ENCODE assay signal across 1 cellular context in genomic region chr9:128243486-128244415, GRCh38.
TF ChIP-seq lines count a peak whose summit lies in the region.

No MANE protein-coding gene starts in this region.

TF ChIP-seq in K562, 482 proteins besides CTCF, POLR2A, EP300 and RAD21 (continues in another document):
- no peak for TF ChIP-seq ZNF232 (CRISPR knock-in tag; IDR thresholded peaks at IDR 0.05)
- no peak for TF ChIP-seq ZNF584 (CRISPR knock-in tag; IDR thresholded peaks at IDR 0.05; ENCODE audit: low read depth)
- TF ChIP-seq RBM25 (IDR thresholded peaks at IDR 0.05; ENCODE audit: low read depth, low read length, severe bottlenecking): no peak
- TF ChIP-seq HMGN3 (IDR thresholded peaks at IDR 0.05; ENCODE audit: borderline replicate concordance, extremely low read depth, insufficient read length, low read depth, low read length): no peak
- no peak for TF ChIP-seq DIDO1 (tag; IDR thresholded peaks at IDR 0.05; ENCODE audit: low read depth)
- no peak for TF ChIP-seq CEBPB (tag; IDR thresholded peaks at IDR 0.05)
- no peak for TF ChIP-seq RBM15 (IDR thresholded peaks at IDR 0.05; ENCODE audit: insufficient read depth, low read length)
- TF ChIP-seq ARID3B (CRISPR knock-in tag; IDR thresholded peaks at IDR 0.05; ENCODE audit: borderline replicate concordance): no peak
- TF ChIP-seq THAP12 (CRISPR knock-in tag; IDR thresholded peaks at IDR 0.05): no peak
- TF ChIP-seq LARP7 (IDR thresholded peaks at IDR 0.05): peak; percentile 54; the same call in 1 of the 2 replicates
- 0 out of 4 replicates have a peak, but pooled peaks of 1 of the 2 experiments have one; percentile 28 for TF ChIP-seq HDAC1 (IDR thresholded peaks at IDR 0.05)
- no peak for TF ChIP-seq E2F3 (CRISPR knock-in tag; IDR thresholded peaks at IDR 0.05)
- TF ChIP-seq ZNF277 (CRISPR knock-in tag; IDR thresholded peaks at IDR 0.05; ENCODE audit: borderline replicate concordance): no peak
- no peak for TF ChIP-seq ZNF589 (CRISPR knock-in tag; IDR thresholded peaks at IDR 0.05; ENCODE audit: low read depth)
- 0 out of 2 replicates have a peak, but pooled peaks have one; percentile 38 for TF ChIP-seq HLTF (IDR thresholded peaks at IDR 0.05)
- no peak for TF ChIP-seq CXXC5 (CRISPR knock-in tag; IDR thresholded peaks at IDR 0.05)
- TF ChIP-seq SMARCE1 (IDR thresholded peaks at IDR 0.05): no peak
- TF ChIP-seq THRB (CRISPR knock-in tag; conservative IDR thresholded peaks at IDR 0.05): peak; percentile 38; the same call in 1 of the 2 replicates
- TF ChIP-seq BCLAF1 (IDR thresholded peaks at IDR 0.05; ENCODE audit: borderline replicate concordance in 1 of 2, control insufficient read depth in 1 of 2, low read depth in 2 of 2, low read length in 1 of 2): no peak; a peak in 1 of 4 replicates
- TF ChIP-seq NR3C1 (CRISPR knock-in tag; IDR thresholded peaks at IDR 0.05): no peak
- TF ChIP-seq OTX1 (CRISPR knock-in tag; IDR thresholded peaks at IDR 0.05): peak; percentile 16; the same call in 1 of the 2 replicates
- TF ChIP-seq ZNF551 (CRISPR knock-in tag; IDR thresholded peaks at IDR 0.05): no peak
- TF ChIP-seq ZNF165 (CRISPR knock-in tag; IDR thresholded peaks at IDR 0.05; ENCODE audit: borderline replicate concordance): no peak
- TF ChIP-seq NR2C1 (IDR thresholded peaks at IDR 0.05): no peak
- no peak for TF ChIP-seq NR2C1 (tag; IDR thresholded peaks at IDR 0.05)
- TF ChIP-seq SETDB1 (IDR thresholded peaks at IDR 0.05; ENCODE audit: low read length): no peak
- no peak for TF ChIP-seq TAF9B (IDR thresholded peaks at IDR 0.05; ENCODE audit: partially characterized antibody)
- TF ChIP-seq E2F1 (CRISPR knock-in tag; IDR thresholded peaks at IDR 0.05): no peak
- no peak for TF ChIP-seq RBM14 (IDR thresholded peaks at IDR 0.05; ENCODE audit: borderline replicate concordance, insufficient read depth, low read depth, low read length)
- no peak for TF ChIP-seq ZNF395 (CRISPR knock-in tag; IDR thresholded peaks at IDR 0.05)
- TF ChIP-seq ARID4B (CRISPR knock-in tag; IDR thresholded peaks at IDR 0.05): no peak
- TF ChIP-seq NR2F6 (CRISPR knock-in tag; IDR thresholded peaks at IDR 0.05): no peak
- no peak for TF ChIP-seq HNRNPUL1 (IDR thresholded peaks at IDR 0.05; ENCODE audit: low read length)
- TF ChIP-seq SIX5 (IDR thresholded peaks at IDR 0.05; ENCODE audit: borderline replicate concordance in 1 of 2, insufficient read depth in 1 of 2, low read depth in 1 of 2, low read length in 2 of 2): no peak
- no peak for TF ChIP-seq COPS2 (conservative IDR thresholded peaks at IDR 0.05)
- 0 out of 4 replicates have a peak, but pooled peaks of 1 of the 2 experiments have one; percentile 21 for TF ChIP-seq TRIM24 (IDR thresholded peaks at IDR 0.05)
- TF ChIP-seq SAP30 (IDR thresholded peaks at IDR 0.05; ENCODE audit: borderline replicate concordance, insufficient read depth, low read depth, low read length, poor library complexity, severe bottlenecking): no peak
- TF ChIP-seq ESRRB (CRISPR knock-in tag; IDR thresholded peaks at IDR 0.05; ENCODE audit: borderline replicate concordance): no peak
- TF ChIP-seq KAT8 (IDR thresholded peaks at IDR 0.05; ENCODE audit: low read depth): no peak
- TF ChIP-seq GABPB1 (CRISPR knock-in tag; IDR thresholded peaks at IDR 0.05): no peak
- TF ChIP-seq PHB2 (IDR thresholded peaks at IDR 0.05; ENCODE audit: low read depth): peak; percentile 17; the same call in 1 of the 2 replicates
- TF ChIP-seq STAT6 (CRISPR knock-in tag; IDR thresholded peaks at IDR 0.05): no peak
- TF ChIP-seq NFIC (IDR thresholded peaks at IDR 0.05): no peak
